ENCODE assay signal across 8 cellular contexts in genomic region chr1:67441183-67441582, GRCh38. TPM values are rescaled to one million over a fixed set of nuclear protein-coding genes. Genes with fewer than 3 reads are reported as not detected.
A peak's percentile ranks its signal among the peaks of the same experiment; 100 is the strongest.
DNase-seq lines count a peak whose midpoint lies in the region; ATAC-seq lines count a peak whose summit lies in the region.

No MANE protein-coding gene starts in this region.

- no peak overlapping the region for H3K4me2 ChIP-seq in mesenchymal stem cell (ENCODE audit: low read length, poor library complexity, severe bottlenecking)

- H3K4me3 ChIP-seq in mesenchymal stem cell (ENCODE audit: insufficient read depth in 1 of 2, low read depth in 1 of 2, low read length in 2 of 2) (no peak overlapping the region), aorta (ENCODE audit: low read length in 2 of 2) (no peak overlapping the region)

- no peak overlapping the region for H4K91ac ChIP-seq in mesenchymal stem cell (ENCODE audit: low read length)

- no peak overlapping the region for H2BK5ac ChIP-seq in mesenchymal stem cell (ENCODE audit: low read depth, low read length, poor library complexity, severe bottlenecking)

- H3K4ac ChIP-seq in mesenchymal stem cell (ENCODE audit: low read depth in 1 of 2, low read length in 2 of 2), result no peak overlapping the region

- no peak overlapping the region for H3K18ac ChIP-seq in mesenchymal stem cell (ENCODE audit: low read depth in 1 of 2, low read length in 2 of 2)

- no peak overlapping the region for H2BK12ac ChIP-seq in mesenchymal stem cell (ENCODE audit: low read length in 2 of 2)

- H3K9me3 Mint-ChIP-seq in activated naive CD4-positive, alpha-beta T cell treated with anti-CD3 and anti-CD28 coated beads, Interleukin-2, amount 50 U/mL, for 72 hours, result peaks cover 0 to 8% of the 10 kb centered on the region in 2 donors

- peaks cover 0 to 4% of the 10 kb centered on the region in 2 donors for H3K36me3 Mint-ChIP-seq in activated naive CD4-positive, alpha-beta T cell treated with anti-CD3 and anti-CD28 coated beads, Interleukin-2, amount 50 U/mL, for 72 hours

- H3K27ac Mint-ChIP-seq in activated naive CD4-positive, alpha-beta T cell treated with anti-CD3 and anti-CD28 coated beads, Interleukin-2, amount 50 U/mL, for 72 hours, result peak overlapping the region; percentile 57 to 74

- H3K36me3 ChIP-seq in mesenchymal stem cell (ENCODE audit: control insufficient read depth in 1 of 2, insufficient read depth in 2 of 2, low read depth in 1 of 2, low read length in 2 of 2) (no peaks in the 10 kb centered on the region), aorta (ENCODE audit: control insufficient read depth in 1 of 2, insufficient read depth in 2 of 2, low read length in 1 of 2) (no peaks in the 10 kb centered on the region)

- no peaks in the 10 kb centered on the region for H3K79me1 ChIP-seq in mesenchymal stem cell (replicated peaks; ENCODE audit: low read length, poor library complexity, severe bottlenecking)

- H2BK120ac ChIP-seq in mesenchymal stem cell (ENCODE audit: low read depth, low read length), result no peak overlapping the region

- H4K8ac ChIP-seq in mesenchymal stem cell (ENCODE audit: low read length), result no peak overlapping the region

- DNase-seq in activated naive CD4-positive, alpha-beta T cell treated with anti-CD3 and anti-CD28 coated beads, Interleukin-2, amount 50 U/mL, for 72 hours (ENCODE audit: low spot score in 2 of 2), result peak in 1 of 2 donors; percentile 53
- DNase-seq in mesenchymal stem cell (peak; percentile 68), aorta (peak; percentile 81 to 85), foreskin melanocyte (no peak), NCI-H226 (no peak), islet precursor cell (no peak)

- H3K4me1 ChIP-seq in mesenchymal stem cell (ENCODE audit: control insufficient read depth, insufficient read depth, low read depth, low read length) (peaks cover 2% of the 10 kb centered on the region), aorta (ENCODE audit: control insufficient read depth in 1 of 2, insufficient read depth in 2 of 2, low read length in 2 of 2) (peaks cover 0 to 3% of the 10 kb centered on the region in 2 donors)

- no peak overlapping the region for H2AFZ ChIP-seq in mesenchymal stem cell (ENCODE audit: low read depth, low read length)

- intact Hi-C loops in aorta (cut with DNase I), result no loop called here

- peak; percentile 55 for ATAC-seq in GM18868 (IDR thresholded peaks at IDR 0.05; ENCODE audit: unreplicated experiment)
- peak; percentile 75 for ATAC-seq in HG03571 (IDR thresholded peaks at IDR 0.05; ENCODE audit: unreplicated experiment)
- peak; percentile 16 to 65 for ATAC-seq in activated naive CD4-positive, alpha-beta T cell treated with anti-CD3 and anti-CD28 coated beads, Interleukin-2, amount 50 U/mL, for 72 hours
- no peak for ATAC-seq in aorta (ENCODE audit: low FRiP score)

- WGBS in mesenchymal stem cell, result 24% methylated on average over 2 of the region's 3 CpGs
- WGBS in aorta, 2 donors, result 6 to 7% methylated on average over 3 of the region's 3 CpGs

- H2BK15ac ChIP-seq in mesenchymal stem cell (ENCODE audit: low read depth, poor library complexity, severe bottlenecking), result no peak overlapping the region

- H3K9ac ChIP-seq in mesenchymal stem cell (ENCODE audit: low read length), result no peak overlapping the region

- no peak overlapping the region for H3K14ac ChIP-seq in mesenchymal stem cell (ENCODE audit: low read length in 2 of 2)

- no peak overlapping the region for H3K23ac ChIP-seq in mesenchymal stem cell (ENCODE audit: low read length in 2 of 2)

- H3K27ac ChIP-seq in mesenchymal stem cell (ENCODE audit: low read length, poor library complexity, severe bottlenecking) (no peak overlapping the region), aorta (ENCODE audit: low read depth in 1 of 2, low read length in 2 of 2) (peak overlapping the region; percentile 22 to 71)

- H2AK5ac ChIP-seq in mesenchymal stem cell (ENCODE audit: low read length, severe bottlenecking), result no peak overlapping the region

- H3K9me3 ChIP-seq in mesenchymal stem cell (ENCODE audit: control insufficient read depth, low read length) (no peaks in the 10 kb centered on the region), aorta (ENCODE audit: control insufficient read depth, low read length) (no peaks in the 10 kb centered on the region)

- H3K27me3 ChIP-seq in mesenchymal stem cell (ENCODE audit: control insufficient read depth in 1 of 2, insufficient read depth in 1 of 2, low read length in 2 of 2), result no peaks in the 10 kb centered on the region
- no peaks in the 10 kb centered on the region for H3K27me3 ChIP-seq in aorta (ENCODE audit: control insufficient read depth in 1 of 2, insufficient read depth in 2 of 2, low read length in 1 of 2)

RNA-seq across cellular contexts. Expression of gene SERBP1, which starts 11.0 kb away (rescaled TPM):
- total RNA-seq in activated naive CD4-positive, alpha-beta T cell treated with anti-CD3 and anti-CD28 coated beads, Interleukin-2, amount 50 U/mL, for 72 hours, result 100 to 1,000 TPM; 354 to 447 TPM
- polyA plus RNA-seq in mesenchymal stem cell (2013, experiment 1 of 2), result 207 TPM
- polyA plus RNA-seq in mesenchymal stem cell (2013, experiment 2 of 2), result 206 TPM
- 100 to 1,000 TPM; 153 to 157 TPM for total RNA-seq in aorta
- polyA plus RNA-seq in aorta, result 100 to 1,000 TPM; 104 to 142 TPM

Comparison
In these comparisons a context has a peak if more than half of its experiments do, and no peak if none do; other contexts are left out.
1. DNase-seq: peak in mesenchymal stem cell (single experiment) and aorta (2 of 2); none in foreskin melanocyte (single experiment), NCI-H226 (single experiment) and islet precursor cell (single experiment).